In the genomic region with DNA sequence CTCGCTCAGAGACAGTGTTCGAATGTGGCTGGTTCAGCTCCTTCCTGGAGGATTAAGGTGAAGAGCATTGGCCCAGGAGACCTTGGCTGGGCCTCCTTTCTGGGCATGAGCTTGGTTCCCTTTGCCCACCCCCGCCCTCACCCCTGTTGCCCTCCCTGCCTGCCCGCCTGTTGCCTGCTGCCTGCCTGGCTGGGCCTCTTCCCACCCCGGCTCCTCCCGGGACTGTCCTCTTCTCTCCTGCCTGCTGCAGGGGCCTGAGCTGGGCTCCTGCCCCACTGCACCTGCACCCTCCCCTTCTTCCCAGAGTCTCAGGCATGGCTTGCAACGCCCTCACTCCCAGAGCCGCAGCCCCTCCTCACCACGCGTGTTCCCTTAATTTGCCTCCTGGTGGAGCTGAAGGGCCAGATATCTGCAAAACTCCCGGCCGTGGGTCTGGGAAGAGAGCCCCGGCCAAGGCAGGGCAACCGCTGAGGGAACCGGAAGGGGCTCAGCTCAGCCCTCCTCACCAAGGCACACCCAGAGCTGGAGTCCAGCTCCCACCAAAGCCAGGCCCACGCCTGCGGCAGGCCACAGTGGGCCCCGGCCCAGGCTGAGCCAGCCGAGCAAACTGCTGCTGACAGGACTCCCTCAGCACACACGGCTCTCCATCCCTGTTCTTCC, we compare ENCODE assay signal across 13 cellular contexts. TPM values are rescaled to one million over a fixed set of nuclear protein-coding genes. Genes with fewer than 3 reads are reported as not detected.
A peak's percentile ranks its signal among the peaks of the same experiment; 100 is the strongest.
DNase-seq lines count a peak whose midpoint lies in the region; ATAC-seq and TF ChIP-seq lines count a peak whose summit lies in the region.
"Had no signal": no experiment of that assay in that cellular context is flagged by ENCODE, and none has a peak within 500 bp of the region (broad histone marks: within the 10 kb centered on the region; RNA-seq: fewer than 3 reads in every experiment).

No MANE protein-coding gene starts in this region.

- no peak overlapping the region for H3K4me3 ChIP-seq in gastroesophageal sphincter
- H3K4me3 ChIP-seq: GM23248, upper lobe of right lung had no signal

- no peak for TF ChIP-seq CTCF in gastroesophageal sphincter (IDR thresholded peaks at IDR 0.05)

- H3K4me3 Mint-ChIP-seq in activated naive CD4-positive, alpha-beta T cell treated with anti-CD3 and anti-CD28 coated beads, Interleukin-2, amount 10 ng/mL, durations not matched to agents 7 days and 5 days = no peak overlapping the region
- H3K4me3 Mint-ChIP-seq in stimulated activated naive B cell treated with anti-CD40 and anti-IgM and Interleukin-4, amounts not matched to agents 10 μg/mL and 1 μg/mL and 100 μg/mL, for 72 hours = no peak overlapping the region
- H3K4me3 Mint-ChIP-seq: activated naive CD4-positive, alpha-beta T cell treated with anti-CD3 and anti-CD28 coated beads, Interleukin-2, amount 50 U/mL, for 24 hours; dendritic cell treated with granulocyte-macrophage colony-stimulating factor and Interleukin-4, amounts not matched to agents 40 ng/mL and 50 ng/mL, for 4 days had no signal

- H3K36me3 ChIP-seq in gastroesophageal sphincter = peaks cover 0 to 81% of the 10 kb centered on the region in 2 donors

- no peaks in the 10 kb centered on the region for H3K36me3 Mint-ChIP-seq in activated naive CD4-positive, alpha-beta T cell treated with anti-CD3 and anti-CD28 coated beads, Interleukin-2, amount 10 ng/mL, durations not matched to agents 7 days and 5 days
- H3K36me3 Mint-ChIP-seq in activated naive CD4-positive, alpha-beta T cell treated with anti-CD3 and anti-CD28 coated beads, Interleukin-2, amount 50 U/mL, for 72 hours = no peaks in the 10 kb centered on the region
- peaks cover 17 to 36% of the 10 kb centered on the region in 2 donors for H3K36me3 Mint-ChIP-seq in stimulated activated naive B cell treated with anti-CD40 and anti-IgM and Interleukin-4, amounts not matched to agents 10 μg/mL and 1 μg/mL and 100 μg/mL, for 72 hours

- peaks cover 0 to 43% (median 17%) of the 10 kb centered on the region in 3 donors for H3K4me1 ChIP-seq in gastroesophageal sphincter
- H3K4me1 ChIP-seq: upper lobe of right lung had no signal

- TF ChIP-seq POLR2A in gastroesophageal sphincter (IDR thresholded peaks at IDR 0.05) = no peak

- no peak for DNase-seq in activated naive CD4-positive, alpha-beta T cell treated with anti-CD3 and anti-CD28 coated beads, Interleukin-2, amount 10 ng/mL, durations not matched to agents 7 days and 5 days
- DNase-seq in activated naive CD4-positive, alpha-beta T cell treated with anti-CD3 and anti-CD28 coated beads, Interleukin-2, amount 50 U/mL, for 72 hours (ENCODE audit: low spot score in 2 of 2) = no peak
- peak; percentile 29 for DNase-seq in UCSD-AML1 (lab: John Stamatoyannopoulos, UW; ENCODE audit: unreplicated experiment)
- no peak for DNase-seq in stimulated activated naive B cell treated with anti-CD40 and anti-IgM and Interleukin-4, amounts not matched to agents 10 μg/mL and 1 μg/mL and 100 μg/mL, for 72 hours
- no peak for DNase-seq in hippocampal formation (lab: John Stamatoyannopoulos, UW)
- no peak for DNase-seq in NCI-H187 treated with DMSO at 0.1 percent for 48 hours (lab: John Stamatoyannopoulos, UW)
- DNase-seq: GM23248; stimulated activated CD4-positive, alpha-beta T cell treated with anti-CD3 and anti-CD28 coated beads, Interleukin-15, amount 100 ng/mL, for 24 hours; upper lobe of right lung had no signal

- H3K9me3 Mint-ChIP-seq in activated naive CD4-positive, alpha-beta T cell treated with anti-CD3 and anti-CD28 coated beads, Interleukin-2, amount 10 ng/mL, durations not matched to agents 7 days and 5 days = no peaks in the 10 kb centered on the region
- no peaks in the 10 kb centered on the region for H3K9me3 Mint-ChIP-seq in activated naive CD4-positive, alpha-beta T cell treated with anti-CD3 and anti-CD28 coated beads, Interleukin-2, amount 50 U/mL, for 72 hours
- no peaks in the 10 kb centered on the region for H3K9me3 Mint-ChIP-seq in stimulated activated naive B cell treated with anti-CD40 and anti-IgM and Interleukin-4, amounts not matched to agents 10 μg/mL and 1 μg/mL and 100 μg/mL, for 72 hours
- H3K9me3 Mint-ChIP-seq: activated naive CD4-positive, alpha-beta T cell treated with anti-CD3 and anti-CD28 coated beads, Interleukin-2, amount 50 U/mL, for 24 hours; dendritic cell treated with granulocyte-macrophage colony-stimulating factor and Interleukin-4, amounts not matched to agents 40 ng/mL and 50 ng/mL, for 4 days had no signal

- no peaks in the 10 kb centered on the region for H3K27me3 Mint-ChIP-seq in activated naive CD4-positive, alpha-beta T cell treated with anti-CD3 and anti-CD28 coated beads, Interleukin-2, amount 10 ng/mL, durations not matched to agents 7 days and 5 days
- H3K27me3 Mint-ChIP-seq in stimulated activated naive B cell treated with anti-CD40 and anti-IgM and Interleukin-4, amounts not matched to agents 10 μg/mL and 1 μg/mL and 100 μg/mL, for 72 hours = no peaks in the 10 kb centered on the region
- H3K27me3 Mint-ChIP-seq: activated naive CD4-positive, alpha-beta T cell treated with anti-CD3 and anti-CD28 coated beads, Interleukin-2, amount 50 U/mL, for 24 hours; dendritic cell treated with granulocyte-macrophage colony-stimulating factor and Interleukin-4, amounts not matched to agents 40 ng/mL and 50 ng/mL, for 4 days had no signal

- H3K9me3 ChIP-seq in gastroesophageal sphincter = no peaks in the 10 kb centered on the region
- H3K9me3 ChIP-seq: upper lobe of right lung had no signal

- H3K27ac Mint-ChIP-seq in activated naive CD4-positive, alpha-beta T cell treated with anti-CD3 and anti-CD28 coated beads, Interleukin-2, amount 10 ng/mL, durations not matched to agents 7 days and 5 days = peak overlapping the region; percentile 73
- no peak overlapping the region for H3K27ac Mint-ChIP-seq in activated naive CD4-positive, alpha-beta T cell treated with anti-CD3 and anti-CD28 coated beads, Interleukin-2, amount 50 U/mL, for 72 hours
- H3K27ac Mint-ChIP-seq in stimulated activated naive B cell treated with anti-CD40 and anti-IgM and Interleukin-4, amounts not matched to agents 10 μg/mL and 1 μg/mL and 100 μg/mL, for 72 hours = peak overlapping the region; percentile 60
- H3K27ac Mint-ChIP-seq: activated naive CD4-positive, alpha-beta T cell treated with anti-CD3 and anti-CD28 coated beads, Interleukin-2, amount 50 U/mL, for 24 hours; dendritic cell treated with granulocyte-macrophage colony-stimulating factor and Interleukin-4, amounts not matched to agents 40 ng/mL and 50 ng/mL, for 4 days had no signal

- no peak for TF ChIP-seq EP300 in gastroesophageal sphincter (IDR thresholded peaks at IDR 0.05)

- ATAC-seq in activated naive CD4-positive, alpha-beta T cell treated with anti-CD3 and anti-CD28 coated beads, Interleukin-2, amount 50 U/mL, for 72 hours = no peak
- ATAC-seq in gastroesophageal sphincter (no peak), GM21786 (IDR thresholded peaks at IDR 0.05; ENCODE audit: unreplicated experiment) (no peak)
- no peak for ATAC-seq in stimulated activated naive B cell treated with anti-CD40 and anti-IgM and Interleukin-4, amounts not matched to agents 10 μg/mL and 1 μg/mL and 100 μg/mL, for 72 hours (replicated peaks)
- ATAC-seq: upper lobe of right lung had no signal

- H3K27ac ChIP-seq in gastroesophageal sphincter = peak overlapping the region in 3 of 4 donors; percentile 25 to 51 (median 36)
- H3K27ac ChIP-seq: GM23248, upper lobe of right lung had no signal

- WGBS in gastroesophageal sphincter (ENCODE audit: low coverage in 1 of 2), 2 donors = 48 to 80% methylated on average over 1 to 4 of the region's 20 CpGs

- no peaks in the 10 kb centered on the region for H3K27me3 ChIP-seq in gastroesophageal sphincter
- H3K27me3 ChIP-seq: upper lobe of right lung had no signal

- H3K4me1 Mint-ChIP-seq in activated naive CD4-positive, alpha-beta T cell treated with anti-CD3 and anti-CD28 coated beads, Interleukin-2, amount 10 ng/mL, durations not matched to agents 7 days and 5 days = no peaks in the 10 kb centered on the region
- no peaks in the 10 kb centered on the region for H3K4me1 Mint-ChIP-seq in stimulated activated naive B cell treated with anti-CD40 and anti-IgM and Interleukin-4, amounts not matched to agents 10 μg/mL and 1 μg/mL and 100 μg/mL, for 72 hours
- H3K4me1 Mint-ChIP-seq: activated naive CD4-positive, alpha-beta T cell treated with anti-CD3 and anti-CD28 coated beads, Interleukin-2, amount 50 U/mL, for 24 hours had no signal

- CTCF ChIA-PET in activated naive CD4-positive, alpha-beta T cell treated with anti-CD3 and anti-CD28 coated beads, Interleukin-2, amount 10 ng/mL, durations not matched to agents 7 days and 5 days (lab: Charles Lee) = interaction anchor here (1.7 to 3.3 kb wide), 3 partner anchors 13 to 47 kb away, joined by 4 to 18 read pairs (median 8); no protein-coding TSS in a partner anchor

RNA-seq across cellular contexts. Expression of a gene that starts 31.2 kb away (rescaled TPM):
- 10 to 100 TPM; 23.4 to 31.9 TPM for total RNA-seq in activated naive CD4-positive, alpha-beta T cell treated with anti-CD3 and anti-CD28 coated beads, Interleukin-2, amount 50 U/mL, for 72 hours
- 10 to 100 TPM; 11.8 to 12.7 (median 12.3) TPM for total RNA-seq in gastroesophageal sphincter

RNA-seq across cellular contexts. Expression of a gene that starts 32.4 kb away (rescaled TPM):
- 10 to 100 TPM; 27.8 to 50.1 TPM for total RNA-seq in activated naive CD4-positive, alpha-beta T cell treated with anti-CD3 and anti-CD28 coated beads, Interleukin-2, amount 50 U/mL, for 72 hours
- 10 to 100 TPM; 32.9 to 58.6 (median 47.4) TPM for total RNA-seq in gastroesophageal sphincter

RNA-seq across cellular contexts. Expression of a gene that starts 33.4 kb away (rescaled TPM):
- 10 to 100 TPM; 55.9 to 73.4 TPM for total RNA-seq in activated naive CD4-positive, alpha-beta T cell treated with anti-CD3 and anti-CD28 coated beads, Interleukin-2, amount 50 U/mL, for 72 hours
- 10 to 100 TPM; 25.0 to 58.3 (median 46.5) TPM for total RNA-seq in gastroesophageal sphincter

Comparison
In these comparisons a context has a peak if more than half of its experiments do, and no peak if none do; other contexts are left out.
1. H3K27ac Mint-ChIP-seq: peak in activated naive CD4-positive, alpha-beta T cell treated with anti-CD3 and anti-CD28 coated beads, Interleukin-2, amount 10 ng/mL, durations not matched to agents 7 days and 5 days (single experiment) and stimulated activated naive B cell treated with anti-CD40 and anti-IgM and Interleukin-4, amounts not matched to agents 10 μg/mL and 1 μg/mL and 100 μg/mL, for 72 hours (single experiment); none in activated naive CD4-positive, alpha-beta T cell treated with anti-CD3 and anti-CD28 coated beads, Interleukin-2, amount 50 U/mL, for 72 hours (0 of 2).